ENCODE assay signal across 8 cellular contexts in the genomic region with DNA sequence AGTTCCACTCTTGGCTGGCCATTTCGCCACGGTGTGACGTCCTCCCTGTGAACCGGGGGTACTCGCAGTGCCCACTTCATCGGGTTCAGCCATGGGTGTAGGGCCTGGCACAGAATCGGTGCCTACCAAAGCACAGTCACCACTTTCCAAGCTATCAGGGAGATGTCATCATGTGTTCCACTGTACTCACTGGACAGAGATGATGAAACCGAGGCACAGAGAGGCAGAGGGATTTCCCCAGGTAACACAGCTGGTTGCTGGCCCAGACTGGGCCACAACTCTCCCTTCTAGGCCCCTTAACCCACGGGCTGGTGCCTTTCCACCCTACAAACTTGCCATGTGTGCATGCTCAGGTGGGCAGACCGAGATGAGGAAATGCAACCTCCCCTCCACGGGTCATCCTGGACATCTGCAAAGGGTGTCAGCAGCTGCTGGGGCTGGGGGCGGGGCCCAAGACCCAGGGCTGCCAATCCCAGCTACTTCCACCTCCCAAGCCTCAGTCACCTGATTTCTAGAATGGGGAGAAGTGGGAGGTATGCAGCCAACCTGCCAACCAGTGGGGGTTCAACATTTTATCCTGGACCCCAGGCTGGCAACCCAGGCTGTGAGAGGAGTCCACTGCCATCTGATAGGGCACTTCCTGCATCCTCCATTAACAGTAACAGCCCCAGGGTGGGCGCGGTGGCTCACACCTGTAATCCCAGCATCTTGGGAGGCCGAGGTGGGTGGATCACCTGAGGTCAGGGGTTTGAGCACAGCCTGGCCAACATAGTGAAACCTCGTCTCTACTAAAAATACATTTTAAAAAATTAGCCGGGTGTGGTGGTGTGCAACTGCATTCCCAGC. TPM values are rescaled to one million over a fixed set of nuclear protein-coding genes. Genes with fewer than 3 reads are reported as not detected.
DNase-seq lines count a peak whose midpoint lies in the region; ATAC-seq, FAIRE-seq and TF ChIP-seq lines count a peak whose summit lies in the region.

No MANE protein-coding gene starts in this region.

- in situ Hi-C loops in Panc1 (cut with HindIII; ENCODE audit: low pct_unique_long_range_greater_than_20kb, low sequenced_read_pairs) = no loop called here
- in situ Hi-C loops in K562 (cut with MboI) = no loop called here

- H3K36me3 ChIP-seq in Panc1 (ENCODE audit: control insufficient read depth, insufficient read depth, low read length) = no peaks in the 10 kb centered on the region
- no peaks in the 10 kb centered on the region for H3K36me3 ChIP-seq in K562 (ENCODE audit: control insufficient read depth, insufficient read depth, low read length)
- no peaks in the 10 kb centered on the region for H3K36me3 ChIP-seq in pancreas

- H2AFZ ChIP-seq in K562 (ENCODE audit: low read depth, low read length) = peak overlapping the region; percentile 3; the same call in 1 of the 2 replicates

- no peaks in the 10 kb centered on the region; the same call in 1 of the 2 replicates for H3K4me1 ChIP-seq in Panc1 (ENCODE audit: control insufficient read depth, insufficient read depth, low read length)
- peaks cover 24 to 49% of the 10 kb centered on the region in 2 experiments for H3K4me1 ChIP-seq in K562 (replicated peaks in 1 of 2; ENCODE audit: control insufficient read depth in 2 of 2, insufficient read depth in 2 of 2, low read length in 2 of 2)
- H3K4me1 ChIP-seq in pancreas = no peaks in the 10 kb centered on the region

- no peaks in the 10 kb centered on the region for H3K79me2 ChIP-seq in K562 (ENCODE audit: control insufficient read depth, insufficient read depth, low read length)

- intact Hi-C loops in Panc1 (cut with micrococcal nuclease; ENCODE audit: unreplicated experiment) = no loop called here
- intact Hi-C loops in K562 (cut with micrococcal nuclease) = no loop called here
- intact Hi-C loops in pancreas (cut with DNase I) = no loop called here
- intact Hi-C loops in Calu3 (cut with micrococcal nuclease; ENCODE audit: unreplicated experiment) = no loop called here

- no peak overlapping the region for H3K4me3 Mint-ChIP-seq in Calu3 (ENCODE audit: low read depth, unreplicated experiment)

- H3K4me2 ChIP-seq in K562 (ENCODE audit: insufficient read depth, low read length) = peak overlapping the region; percentile 6; the same call in 1 of the 2 replicates

- CTCF ChIA-PET in Panc1 (lab: Charles Lee) = no interaction called here
- CTCF ChIA-PET in K562 (lab: Yijun Ruan, JAX; ENCODE audit: low intra/inter-chr PET ratio) = no interaction called here
- CTCF ChIA-PET in Calu3 (lab: Charles Lee) = no interaction called here

- BruUV-seq in Panc1 (replicated peaks; lab: Mats Ljungman, UMichigan) (no TSS peak), K562 (replicated peaks; lab: Mats Ljungman, UMichigan) (no TSS peak), Calu3 (replicated peaks; lab: Mats Ljungman, UMichigan) (no TSS peak)

- H3K4me3 ChIP-seq in GM12875 (ENCODE audit: low read depth, low read length) (peak overlapping the region; percentile 81), Panc1 (ENCODE audit: low read depth in 2 of 2, low read length in 2 of 2) (no peak overlapping the region), K562 (no peak overlapping the region), pancreas (no peak overlapping the region)

- no peak overlapping the region for H3K27ac Mint-ChIP-seq in Calu3 (ENCODE audit: unreplicated experiment)

- DNase-seq in Panc1 (ENCODE audit: low read depth, low spot score) (no peak), K562 (ENCODE audit: extremely low read depth in 1 of 4, low spot score in 3 of 4) (peak in 1 of 4 experiments; percentile 38), pancreas (peak in 1 of 6 donors; percentile 23), left lobe of liver (ENCODE audit: low spot score) (no peak), Calu3 (no peak), NCI-H146 treated with DMSO at 0.1 percent for 48 hours (lab: John Stamatoyannopoulos, UW; ENCODE audit: unreplicated experiment) (no peak)

- TF ChIP-seq CTCF in GM12875 (IDR thresholded peaks at IDR 0.05; ENCODE audit: borderline replicate concordance, insufficient read depth, low read depth, low read length) (no peak), Panc1 (IDR thresholded peaks at IDR 0.05) (no peak), K562 (IDR thresholded peaks at IDR 0.05 in 2 of 3, conservative IDR thresholded peaks at IDR 0.05 in 1 of 3; ENCODE audit: insufficient read depth in 2 of 3, low read depth in 1 of 3, low read length in 3 of 3) (no peak), pancreas (IDR thresholded peaks at IDR 0.05) (no peak), Calu3 (IDR thresholded peaks at IDR 0.05; ENCODE audit: unreplicated experiment) (no peak)

- TF ChIP-seq EP300 in K562 (IDR thresholded peaks at IDR 0.05; ENCODE audit: low read length) = 0 out of 2 replicates have a peak, but pooled peaks have one; percentile 1

- peaks cover 3% of the 10 kb centered on the region for H3K36me3 Mint-ChIP-seq in Calu3 (ENCODE audit: insufficient read depth, unreplicated experiment)

- H3K9me3 ChIP-seq in Panc1 (ENCODE audit: control insufficient read depth, insufficient read depth, low read depth, low read length) (no peaks in the 10 kb centered on the region), K562 (replicated peaks; ENCODE audit: control insufficient read depth, insufficient read depth, low read depth, low read length) (no peaks in the 10 kb centered on the region), pancreas (no peaks in the 10 kb centered on the region)

- H3K27ac ChIP-seq in Panc1 (ENCODE audit: low read length) (peak overlapping the region; percentile 29; the same call in 1 of the 2 replicates), K562 (ENCODE audit: extremely low read depth, low read depth, low read length) (no peak overlapping the region; the same call in 2 of the 3 replicates), pancreas (peak overlapping the region in 2 of 4 donors; percentile 55)

- WGBS in K562 (ENCODE audit: insufficient coverage, low coverage, missing lambda C conversion rate) = 60% methylated on average over 16 of the region's 17 CpGs
- WGBS in pancreas, 2 donors = 76 to 83% methylated on average over 17 of the region's 17 CpGs

- H3K9me1 ChIP-seq in K562 (ENCODE audit: control insufficient read depth, insufficient read depth, low read length) = no peaks in the 10 kb centered on the region

- peak; percentile 41 for ATAC-seq in GM21825 (IDR thresholded peaks at IDR 0.05; ENCODE audit: unreplicated experiment)
- peak; percentile 27; the same call in 1 of the 2 replicates for ATAC-seq in Panc1
- peak; percentile 59 for ATAC-seq in K562
- peak in 3 of 4 donors; percentile 21 to 35 (median 33) for ATAC-seq in pancreas
- ATAC-seq in left lobe of liver = no peak

- H4K20me1 ChIP-seq in K562 (replicated peaks; ENCODE audit: control insufficient read depth, insufficient read depth, low read length) = no peaks in the 10 kb centered on the region

- H3K4me1 Mint-ChIP-seq in Calu3 (ENCODE audit: low read depth, unreplicated experiment) = no peaks in the 10 kb centered on the region

- POLR2A ChIA-PET in Panc1 (lab: Charles Lee) (no interaction called here), K562 (lab: Yijun Ruan, JAX) (interaction anchor here (0.8 kb wide), 1 partner anchor 44 kb away, joined by 3 read pairs; a partner anchor contains a TSS)

- H3K27me3 ChIP-seq in Panc1 (ENCODE audit: control insufficient read depth, insufficient read depth, low read length) = no peaks in the 10 kb centered on the region
- H3K27me3 ChIP-seq in K562 (ENCODE audit: control insufficient read depth in 2 of 2, insufficient read depth in 2 of 2, low read length in 2 of 2) = no peaks in the 10 kb centered on the region
- H3K27me3 ChIP-seq in pancreas = no peaks in the 10 kb centered on the region

- H3K9ac ChIP-seq in K562 (ENCODE audit: insufficient read depth in 1 of 2, low read depth in 2 of 2, low read length in 2 of 2) = peak overlapping the region; percentile 4 to 75; a peak in 3 of 4 replicates

- no peak for TF ChIP-seq POLR2A in K562 (conservative IDR thresholded peaks at IDR 0.05)

- peak; percentile 54 for FAIRE-seq in K562 (lab: Jason Lieb, UNC)
- FAIRE-seq in pancreas (lab: Jason Lieb, UNC) = no peak

- TF ChIP-seq RAD21 in K562 (CRISPR knock-in tag; conservative IDR thresholded peaks at IDR 0.05 in 1 of 2, IDR thresholded peaks at IDR 0.05 in 1 of 2) = no peak

- peaks cover 18% of the 10 kb centered on the region for H3K27me3 Mint-ChIP-seq in Calu3 (ENCODE audit: unreplicated experiment)

- no peaks in the 10 kb centered on the region for H3K9me3 Mint-ChIP-seq in Calu3 (ENCODE audit: low read depth, unreplicated experiment)

RNA-seq across cellular contexts. Expression of a gene that starts 0.9 kb away (rescaled TPM):
- total RNA-seq in Panc1 (2021; ENCODE audit: unreplicated experiment) (0.49 TPM), K562 (2014; rRNA removed) (0.29 and 1.2 TPM in 2 replicates), K562 (2014; rRNA removed; fragmentation: Illumina TruSeq; extraction: Trizol) (0.11 and 0.19 TPM in 2 replicates), K562 (2015; rRNA removed; fragmentation: Illumina TruSeq; extraction: Trizol) (0.29 and 0.34 TPM in 2 replicates), K562 (2021) (0.83 and 0.89 TPM in 2 replicates), pancreas (1 to 10 TPM; 1.4 to 4.8 (median 1.8) TPM), left lobe of liver (3.4 TPM), Calu3 (2022) (not detected in 2 replicates)
- 0.86 TPM for polyA plus RNA-seq in Panc1 (2012; ENCODE audit: insufficient read length)
- total RNA-seq in K562 (2011; cell fraction: chromatin; rRNA removed; ENCODE audit: low replicate concordance) = 0.77 and 4.1 TPM in 2 replicates
- total RNA-seq in K562 (2011; cell fraction: nucleolus; rRNA removed) = 0.92 and 1.2 TPM in 2 replicates
- 0.88 and 1.3 TPM in 2 replicates for total RNA-seq in K562 (2011; cell fraction: nucleoplasm; rRNA removed)
- polyA plus RNA-seq in K562 (2011; rRNA removed) (0.22 and 1.3 TPM in 2 replicates), K562 (2014; fragmentation: Illumina TruSeq; extraction: Trizol) (0.19 and 0.29 TPM in 2 replicates), K562 (2014; fragmentation: Nextera tagmentation; extraction: Ambion mirVana) (under 1 TPM in 1 of 2 experiments, not detected in 1; 0.03 TPM), K562 (2014; rRNA removed) (0.21 and 0.38 TPM in 2 replicates), pancreas (1 to 10 TPM; 6.9 to 7.1 TPM)
- 0.86 and 1.3 TPM in 2 replicates for polyA plus RNA-seq in K562 (2011; cell fraction: cytosol; rRNA removed)
- polyA plus RNA-seq in K562 (2011; cell fraction: nucleus; rRNA removed) = 1.5 TPM in 2 replicates
- 1.2 and 2.2 TPM in 2 replicates for polyA plus RNA-seq in K562 (2012)
- 0.42 and 0.46 TPM in 2 replicates for polyA minus RNA-seq in K562 (2011; rRNA and poly(A)+ RNA removed)
- 2.4 TPM in 1 of 2 replicates, not detected in the other for polyA minus RNA-seq in K562 (2011; cell fraction: cytosol; rRNA and poly(A)+ RNA removed)
- polyA minus RNA-seq in K562 (2011; cell fraction: nucleus; rRNA and poly(A)+ RNA removed) = 0.94 and 1.00 TPM in 2 replicates

RNA-seq across cellular contexts. Expression of a gene that starts 6.5 kb away (rescaled TPM):
- total RNA-seq in Panc1 (2021; ENCODE audit: unreplicated experiment) (48.7 TPM), K562 (2014; rRNA removed) (33.0 and 36.7 TPM in 2 replicates), K562 (2014; rRNA removed; fragmentation: Illumina TruSeq; extraction: Trizol) (27.5 and 27.9 TPM in 2 replicates), K562 (2015; rRNA removed; fragmentation: Illumina TruSeq; extraction: Trizol) (28.1 and 29.8 TPM in 2 replicates), K562 (2021) (75.2 and 78.6 TPM in 2 replicates), pancreas (10 to 100 TPM; 33.9 to 58.2 (median 43.9) TPM), left lobe of liver (55.5 TPM), Calu3 (2022) (41.8 and 51.3 TPM in 2 replicates)
- 66.8 TPM for polyA plus RNA-seq in Panc1 (2012; ENCODE audit: insufficient read length)
- 56.0 and 127 TPM in 2 replicates for total RNA-seq in K562 (2011; cell fraction: chromatin; rRNA removed; ENCODE audit: low replicate concordance)
- total RNA-seq in K562 (2011; cell fraction: nucleolus; rRNA removed) = 76.7 and 85.9 TPM in 2 replicates
- total RNA-seq in K562 (2011; cell fraction: nucleoplasm; rRNA removed) = 52.5 and 57.5 TPM in 2 replicates
- polyA plus RNA-seq in K562 (2011; rRNA removed) (44.6 and 51.9 TPM in 2 replicates), K562 (2014; fragmentation: Illumina TruSeq; extraction: Trizol) (54.1 and 60.5 TPM in 2 replicates), K562 (2014; fragmentation: Nextera tagmentation; extraction: Ambion mirVana) (1 to 10 TPM; 4.2 to 5.0 TPM), K562 (2014; rRNA removed) (34.7 and 42.6 TPM in 2 replicates), pancreas (100 to 1,000 TPM in 1 of 2 donors, 10 to 100 TPM in 1; 73.7 to 119 TPM)
- polyA plus RNA-seq in K562 (2011; cell fraction: cytosol; rRNA removed) = 44.4 and 58.1 TPM in 2 replicates
- polyA plus RNA-seq in K562 (2011; cell fraction: nucleus; rRNA removed) = 121 and 155 TPM in 2 replicates
- polyA plus RNA-seq in K562 (2012) = 52.1 and 60.8 TPM in 2 replicates
- polyA minus RNA-seq in K562 (2011; rRNA and poly(A)+ RNA removed) = 45.5 and 76.0 TPM in 2 replicates
- polyA minus RNA-seq in K562 (2011; cell fraction: cytosol; rRNA and poly(A)+ RNA removed) = 25.9 and 42.3 TPM in 2 replicates
- 31.0 and 33.8 TPM in 2 replicates for polyA minus RNA-seq in K562 (2011; cell fraction: nucleus; rRNA and poly(A)+ RNA removed)

RNA-seq across cellular contexts. Expression of a gene that starts 23.3 kb away (rescaled TPM):
- 56.5 TPM for total RNA-seq in Panc1 (2021; ENCODE audit: unreplicated experiment)
- polyA plus RNA-seq in Panc1 (2012; ENCODE audit: insufficient read length) = 62.7 TPM
- 82.8 and 192 TPM in 2 replicates for total RNA-seq in K562 (2011; cell fraction: chromatin; rRNA removed; ENCODE audit: low replicate concordance)
- 117 and 131 TPM in 2 replicates for total RNA-seq in K562 (2011; cell fraction: nucleolus; rRNA removed)
- total RNA-seq in K562 (2011; cell fraction: nucleoplasm; rRNA removed) = 76.6 and 93.6 TPM in 2 replicates
- total RNA-seq in K562 (2014; rRNA removed) = 77.1 and 91.1 TPM in 2 replicates
- 19.7 and 32.6 TPM in 2 replicates for total RNA-seq in K562 (2014; rRNA removed; fragmentation: Illumina TruSeq; extraction: Trizol)
- total RNA-seq in K562 (2015; rRNA removed; fragmentation: Illumina TruSeq; extraction: Trizol) = 52.9 and 54.0 TPM in 2 replicates
- 85.1 and 90.2 TPM in 2 replicates for total RNA-seq in K562 (2021)
- polyA plus RNA-seq in K562 (2011; rRNA removed) = 59.2 and 65.5 TPM in 2 replicates
- 77.6 and 147 TPM in 2 replicates for polyA plus RNA-seq in K562 (2011; cell fraction: cytosol; rRNA removed)
- 83.8 and 119 TPM in 2 replicates for polyA plus RNA-seq in K562 (2011; cell fraction: nucleus; rRNA removed)
- polyA plus RNA-seq in K562 (2012) = 59.3 and 62.8 TPM in 2 replicates
- polyA plus RNA-seq in K562 (2014; fragmentation: Illumina TruSeq; extraction: Trizol) = 86.4 and 87.8 TPM in 2 replicates
- 1 to 10 TPM in 1 of 2 experiments, under 1 TPM in 1; 0.84 to 2.0 TPM for polyA plus RNA-seq in K562 (2014; fragmentation: Nextera tagmentation; extraction: Ambion mirVana)
- polyA plus RNA-seq in K562 (2014; rRNA removed) = 61.4 and 63.1 TPM in 2 replicates
- 31.3 and 52.3 TPM in 2 replicates for polyA minus RNA-seq in K562 (2011; rRNA and poly(A)+ RNA removed)
- polyA minus RNA-seq in K562 (2011; cell fraction: cytosol; rRNA and poly(A)+ RNA removed) = 47.3 and 50.9 TPM in 2 replicates
- polyA minus RNA-seq in K562 (2011; cell fraction: nucleus; rRNA and poly(A)+ RNA removed) = 28.5 and 31.4 TPM in 2 replicates
- 10 to 100 TPM; 27.0 to 41.3 (median 34.3) TPM for total RNA-seq in pancreas
- polyA plus RNA-seq in pancreas = 10 to 100 TPM; 57.1 to 85.3 TPM
- 82.9 TPM for total RNA-seq in left lobe of liver
- total RNA-seq in Calu3 (2022) = 75.2 and 79.9 TPM in 2 replicates

RNA-seq across cellular contexts. Expression of a gene that starts 44.3 kb away (rescaled TPM):
- 8.2 TPM for total RNA-seq in Panc1 (2021; ENCODE audit: unreplicated experiment)
- polyA plus RNA-seq in Panc1 (2012; ENCODE audit: insufficient read length) = 8.3 TPM
- 7.9 and 25.4 TPM in 2 replicates for total RNA-seq in K562 (2011; cell fraction: chromatin; rRNA removed; ENCODE audit: low replicate concordance)
- total RNA-seq in K562 (2011; cell fraction: nucleolus; rRNA removed) = 33.0 and 44.0 TPM in 2 replicates
- 22.6 and 27.5 TPM in 2 replicates for total RNA-seq in K562 (2011; cell fraction: nucleoplasm; rRNA removed)
- total RNA-seq in K562 (2014; rRNA removed) = 21.3 and 23.5 TPM in 2 replicates
- total RNA-seq in K562 (2014; rRNA removed; fragmentation: Illumina TruSeq; extraction: Trizol) = 3.0 and 3.7 TPM in 2 replicates
- total RNA-seq in K562 (2015; rRNA removed; fragmentation: Illumina TruSeq; extraction: Trizol) = 11.1 and 12.0 TPM in 2 replicates
- total RNA-seq in K562 (2021) = 25.9 and 28.3 TPM in 2 replicates
- polyA plus RNA-seq in K562 (2011; rRNA removed) = 8.4 and 15.0 TPM in 2 replicates
- 20.5 and 35.0 TPM in 2 replicates for polyA plus RNA-seq in K562 (2011; cell fraction: cytosol; rRNA removed)
- 34.3 and 45.7 TPM in 2 replicates for polyA plus RNA-seq in K562 (2011; cell fraction: nucleus; rRNA removed)
- polyA plus RNA-seq in K562 (2012) = 20.6 and 50.6 TPM in 2 replicates
- polyA plus RNA-seq in K562 (2014; fragmentation: Illumina TruSeq; extraction: Trizol) = 15.7 and 22.6 TPM in 2 replicates
- 1 to 10 TPM in 1 of 2 experiments, under 1 TPM in 1; 0.80 to 1.1 TPM for polyA plus RNA-seq in K562 (2014; fragmentation: Nextera tagmentation; extraction: Ambion mirVana)
- 22.5 and 27.2 TPM in 2 replicates for polyA plus RNA-seq in K562 (2014; rRNA removed)
- polyA minus RNA-seq in K562 (2011; rRNA and poly(A)+ RNA removed) = 2.8 and 3.6 TPM in 2 replicates
- polyA minus RNA-seq in K562 (2011; cell fraction: cytosol; rRNA and poly(A)+ RNA removed) = 11.3 and 18.2 TPM in 2 replicates
- 12.5 and 19.1 TPM in 2 replicates for polyA minus RNA-seq in K562 (2011; cell fraction: nucleus; rRNA and poly(A)+ RNA removed)
- total RNA-seq in pancreas = 1 to 10 TPM; 4.2 to 9.0 (median 5.8) TPM
- polyA plus RNA-seq in pancreas = 10 to 100 TPM; 10.1 to 17.5 TPM
- 7.4 TPM for total RNA-seq in left lobe of liver
- total RNA-seq in Calu3 (2022) = 7.0 and 7.6 TPM in 2 replicates
